Comparison of ENCODE assay signal across 11 cellular contexts in genomic region chr22:20423636-20424511, GRCh38. TPM values are rescaled to one million over a fixed set of nuclear protein-coding genes. Genes with fewer than 3 reads are reported as not detected.
DNase-seq lines count a peak whose midpoint lies in the region; ATAC-seq, FAIRE-seq and TF ChIP-seq lines count a peak whose summit lies in the region.
"Had no signal": no experiment of that assay in that cellular context is flagged by ENCODE, and none has a peak within 500 bp of the region (broad histone marks: within the 10 kb centered on the region; RNA-seq: fewer than 3 reads in every experiment).

No MANE protein-coding gene starts in this region.

- CTCF ChIA-PET in HepG2 (lab: Yijun Ruan, JAX; ENCODE audit: low intra/inter-chr PET ratio, low total read pairs), result no interaction called here

- H3K36me3 ChIP-seq in HepG2 (replicated peaks in 1 of 2; ENCODE audit: control insufficient read depth in 1 of 2, insufficient read depth in 2 of 2, low read length in 2 of 2) (peaks cover 0 to 10% of the 10 kb centered on the region in 2 experiments; a peak in 3 of 5 replicates), right lobe of liver (no peaks in the 10 kb centered on the region)

- ATAC-seq in HepG2, result peak; percentile 39
- ATAC-seq in right lobe of liver, result no peak
- ATAC-seq in HG02938 (IDR thresholded peaks at IDR 0.05; ENCODE audit: unreplicated experiment), result no peak
- no peak for ATAC-seq in HG03045 (IDR thresholded peaks at IDR 0.05; ENCODE audit: unreplicated experiment)
- ATAC-seq in HG03432 (IDR thresholded peaks at IDR 0.05; ENCODE audit: unreplicated experiment), result no peak

- TF ChIP-seq EP300 in HepG2 (IDR thresholded peaks at IDR 0.05; ENCODE audit: low read depth in 2 of 2, low read length in 2 of 2) (no peak), HepG2 (CRISPR knock-in tag; IDR thresholded peaks at IDR 0.05; ENCODE audit: borderline replicate concordance) (no peak)

- BruUV-seq in HepG2 (replicated peaks; lab: Mats Ljungman, UMichigan), result no TSS peak

- H3K27me3 ChIP-seq in HepG2 (ENCODE audit: control insufficient read depth in 1 of 2, insufficient read depth in 2 of 2, low read length in 2 of 2) (no peaks in the 10 kb centered on the region; a peak in 2 of 5 replicates), right lobe of liver (no peaks in the 10 kb centered on the region)

- no peak for TF ChIP-seq RAD21 in HepG2 (CRISPR knock-in tag; IDR thresholded peaks at IDR 0.05)

- H3K4me2 ChIP-seq in HepG2 (ENCODE audit: low read depth, low read length), result peak overlapping the region; percentile 57

- WGBS in HepG2 (ENCODE audit: low lambda C conversion rate), result 70% methylated on average over 10 of the region's 35 CpGs
- WGBS in right lobe of liver (ENCODE audit: insufficient coverage, low coverage, low lambda C conversion rate, missing lambda C conversion rate), result 59% methylated on average over 10 of the region's 35 CpGs

- H3K27ac ChIP-seq in HepG2 (ENCODE audit: extremely low read length, insufficient read depth, low read length), result no peak overlapping the region
- no peak overlapping the region for H3K27ac ChIP-seq in right lobe of liver

- no peak overlapping the region for H2AFZ ChIP-seq in HepG2 (ENCODE audit: low read length)

- no peaks in the 10 kb centered on the region for H3K79me2 ChIP-seq in HepG2 (ENCODE audit: insufficient read depth, low read length)

- peak overlapping the region; percentile 50 for H3K4me3 Mint-ChIP-seq in glutamatergic neuron (ENCODE audit: unreplicated experiment)
- H3K4me3 Mint-ChIP-seq in neural crest cell, result peak overlapping the region; percentile 54
- H3K4me3 Mint-ChIP-seq: stimulated activated naive CD8-positive, alpha-beta T cell treated with anti-CD3 and anti-CD28 coated beads, Interleukin-15, Interleukin-2, amounts not matched to agents 100 ng/mL and 50 ng/mL, for 24 hours had no signal

- intact Hi-C loops in HepG2 (cut with micrococcal nuclease; ENCODE audit: unreplicated experiment), result loop anchor here (10.0 kb wide), 1 partner anchor 71 kb away; the partner anchor contains the start of gene KLHL22
- intact Hi-C loops in right lobe of liver (cut with DNase I), result loop anchor here in 1 of 2 donors (5.0 kb wide), 1 partner anchor 33 kb away; no protein-coding TSS in a partner anchor

- in situ Hi-C loops in HepG2 (cut with HindIII; ENCODE audit: extremely low pct_ligation_motif_present, low pct_unique_long_range_greater_than_20kb), result loop anchor here (5.0 kb wide), 1 partner anchor 33 kb away; no protein-coding TSS in a partner anchor

- TF ChIP-seq POLR2A in HepG2 (IDR thresholded peaks at IDR 0.05; ENCODE audit: insufficient read depth in 1 of 2, low read depth in 2 of 2, low read length in 2 of 2) (0 out of 4 replicates have a peak, but pooled peaks of 1 of the 2 experiments have one; percentile 0), right lobe of liver (IDR thresholded peaks at IDR 0.05) (no peak)

- H3K27me3 Mint-ChIP-seq in glutamatergic neuron (ENCODE audit: unreplicated experiment), result peaks cover 16% of the 10 kb centered on the region
- H3K27me3 Mint-ChIP-seq in neural crest cell (ENCODE audit: low read depth), result peaks cover 4% of the 10 kb centered on the region

- H3K4me3 ChIP-seq in HepG2 (replicated peaks in 1 of 3; ENCODE audit: insufficient read depth in 1 of 3, low read depth in 2 of 3, low read length in 3 of 3), result peak overlapping the region in 1 of 3 experiments; percentile 49; a peak in 2 of 6 replicates
- no peak overlapping the region for H3K4me3 ChIP-seq in right lobe of liver

- H3K36me3 Mint-ChIP-seq in glutamatergic neuron (ENCODE audit: unreplicated experiment) (peaks cover 4% of the 10 kb centered on the region), neural crest cell (ENCODE audit: low read depth) (peaks cover 7% of the 10 kb centered on the region)

- peaks cover 48% of the 10 kb centered on the region for H3K4me1 ChIP-seq in HepG2 (ENCODE audit: insufficient read depth, low read length)
- peaks cover 0 to 15% (median 0%) of the 10 kb centered on the region in 4 donors for H3K4me1 ChIP-seq in right lobe of liver

- H3K9ac ChIP-seq in HepG2 (ENCODE audit: insufficient read depth, low read depth, low read length), result no peak overlapping the region

- H3K9me3 ChIP-seq in HepG2 (ENCODE audit: low read length) (no peaks in the 10 kb centered on the region), right lobe of liver (no peaks in the 10 kb centered on the region)

- DNase-seq in HepG2 (ENCODE audit: low spot score) (peak; percentile 23), right lobe of liver (no peak), glutamatergic neuron (peak; percentile 48), neural crest cell (ENCODE audit: low read depth, low spot score) (peak; percentile 53)
- DNase-seq in stimulated activated naive CD4-positive, alpha-beta T cell (lab: John Stamatoyannopoulos, UW), result no peak
- DNase-seq: NCI-H1092 had no signal

- TF ChIP-seq CTCF in HepG2 (CRISPR knock-in tag; IDR thresholded peaks at IDR 0.05) (no peak; the same call in 1 of the 2 replicates), right lobe of liver (IDR thresholded peaks at IDR 0.05) (no peak), glutamatergic neuron (IDR thresholded peaks at IDR 0.05; ENCODE audit: partially characterized antibody, unreplicated experiment) (no peak), neural crest cell (conservative IDR thresholded peaks at IDR 0.05) (no peak)

- H4K20me1 ChIP-seq in HepG2 (ENCODE audit: insufficient read depth, low read length), result no peaks in the 10 kb centered on the region

- H3K27ac Mint-ChIP-seq in glutamatergic neuron (ENCODE audit: unreplicated experiment) (peak overlapping the region; percentile 70), neural crest cell (ENCODE audit: unreplicated experiment) (peak overlapping the region; percentile 89)
- H3K27ac Mint-ChIP-seq: stimulated activated naive CD8-positive, alpha-beta T cell treated with anti-CD3 and anti-CD28 coated beads, Interleukin-15, Interleukin-2, amounts not matched to agents 100 ng/mL and 50 ng/mL, for 24 hours had no signal

- H3K4me1 Mint-ChIP-seq in glutamatergic neuron (ENCODE audit: low read depth, unreplicated experiment) (peaks cover 2% of the 10 kb centered on the region), neural crest cell (peaks cover 19% of the 10 kb centered on the region)

- FAIRE-seq in HepG2 (lab: Jason Lieb, UNC), result no peak
- FAIRE-seq: bronchial epithelial cell had no signal

- H3K9me3 Mint-ChIP-seq in glutamatergic neuron (ENCODE audit: unreplicated experiment) (peaks cover 6% of the 10 kb centered on the region), neural crest cell (no peaks in the 10 kb centered on the region)
- H3K9me3 Mint-ChIP-seq: stimulated activated naive CD8-positive, alpha-beta T cell treated with anti-CD3 and anti-CD28 coated beads, Interleukin-15, Interleukin-2, amounts not matched to agents 100 ng/mL and 50 ng/mL, for 24 hours had no signal

- POLR2A ChIA-PET in HepG2 (lab: Yijun Ruan, JAX), result no interaction called here

RNA-seq across cellular contexts. Expression of gene SCARF2, which starts 13.8 kb away (rescaled TPM):
- 1.4 and 3.3 TPM in 2 replicates for total RNA-seq in HepG2 (2016; rRNA removed; fragmentation: Illumina TruSeq; extraction: Trizol)
- 0.91 and 1.2 TPM in 2 replicates for total RNA-seq in HepG2 (2016; cell fraction: cytosol; rRNA removed; fragmentation: Illumina TruSeq; extraction: Trizol; ENCODE audit: low read depth)
- total RNA-seq in HepG2 (2016; cell fraction: insoluble cytoplasmic fraction; rRNA removed; fragmentation: Illumina TruSeq; extraction: Trizol), result 1.2 and 3.8 TPM in 2 replicates
- 3.2 and 3.6 TPM in 2 replicates for total RNA-seq in HepG2 (2016; cell fraction: membrane; rRNA removed; fragmentation: Illumina TruSeq; extraction: Trizol)
- total RNA-seq in HepG2 (2016; cell fraction: nucleus; rRNA removed; fragmentation: Illumina TruSeq; extraction: Trizol), result 3.9 and 5.7 TPM in 2 replicates
- 6.2 and 6.9 TPM in 2 replicates for polyA plus RNA-seq in HepG2 (2011; rRNA removed)
- 3.9 and 8.3 TPM in 2 replicates for polyA plus RNA-seq in HepG2 (2011; cell fraction: cytosol; rRNA removed)
- 27.6 and 34.9 TPM in 2 replicates for polyA plus RNA-seq in HepG2 (2011; cell fraction: nucleus; rRNA removed)
- polyA plus RNA-seq in HepG2 (2012), result 3.1 and 5.3 TPM in 2 replicates
- polyA plus RNA-seq in HepG2 (2016; cell fraction: cytosol; fragmentation: Illumina TruSeq; extraction: Trizol; ENCODE audit: low read depth), result 1.2 and 1.4 TPM in 2 replicates
- 1.7 and 2.6 TPM in 2 replicates for polyA plus RNA-seq in HepG2 (2016; cell fraction: insoluble cytoplasmic fraction; fragmentation: Illumina TruSeq; extraction: Trizol; ENCODE audit: low read depth)
- polyA plus RNA-seq in HepG2 (2016; cell fraction: membrane; fragmentation: Illumina TruSeq; extraction: Trizol; ENCODE audit: low read depth), result 2.8 and 3.9 TPM in 2 replicates
- 11.7 and 16.2 TPM in 2 replicates for polyA plus RNA-seq in HepG2 (2016; cell fraction: nucleus; fragmentation: Illumina TruSeq; extraction: Trizol; ENCODE audit: insufficient read depth, low read depth)
- 0.14 and 12.4 TPM in 2 replicates for polyA minus RNA-seq in HepG2 (2011; rRNA and poly(A)+ RNA removed; ENCODE audit: low replicate concordance)
- polyA minus RNA-seq in HepG2 (2011; cell fraction: cytosol; rRNA and poly(A)+ RNA removed), result 6.0 and 7.1 TPM in 2 replicates
- 3.1 and 4.7 TPM in 2 replicates for polyA minus RNA-seq in HepG2 (2011; cell fraction: nucleus; rRNA and poly(A)+ RNA removed)
- total RNA-seq in right lobe of liver, result 1 to 10 TPM; 1.1 to 3.4 (median 1.8) TPM
- total RNA-seq in glutamatergic neuron (ENCODE audit: unreplicated experiment), result 3.4 TPM
- 23.1 and 23.4 TPM in 2 replicates for total RNA-seq in neural crest cell

RNA-seq across cellular contexts. Expression of gene ZNF74, which starts 29.9 kb away (rescaled TPM):
- total RNA-seq in HepG2 (2016; rRNA removed; fragmentation: Illumina TruSeq; extraction: Trizol) (7.4 and 9.1 TPM in 2 replicates), right lobe of liver (1 to 10 TPM; 3.2 to 6.6 (median 3.4) TPM), glutamatergic neuron (ENCODE audit: unreplicated experiment) (50.3 TPM), neural crest cell (54.2 and 55.1 TPM in 2 replicates)
- total RNA-seq in HepG2 (2016; cell fraction: cytosol; rRNA removed; fragmentation: Illumina TruSeq; extraction: Trizol; ENCODE audit: low read depth), result 2.3 and 2.6 TPM in 2 replicates
- total RNA-seq in HepG2 (2016; cell fraction: insoluble cytoplasmic fraction; rRNA removed; fragmentation: Illumina TruSeq; extraction: Trizol), result 7.5 and 8.7 TPM in 2 replicates
- 6.5 and 7.6 TPM in 2 replicates for total RNA-seq in HepG2 (2016; cell fraction: membrane; rRNA removed; fragmentation: Illumina TruSeq; extraction: Trizol)
- 5.6 and 6.4 TPM in 2 replicates for total RNA-seq in HepG2 (2016; cell fraction: nucleus; rRNA removed; fragmentation: Illumina TruSeq; extraction: Trizol)
- 6.3 and 8.0 TPM in 2 replicates for polyA plus RNA-seq in HepG2 (2011; rRNA removed)
- 6.8 and 8.8 TPM in 2 replicates for polyA plus RNA-seq in HepG2 (2011; cell fraction: cytosol; rRNA removed)
- polyA plus RNA-seq in HepG2 (2011; cell fraction: nucleus; rRNA removed), result 11.9 and 12.4 TPM in 2 replicates
- polyA plus RNA-seq in HepG2 (2012), result 4.3 and 6.4 TPM in 2 replicates
- polyA plus RNA-seq in HepG2 (2016; cell fraction: cytosol; fragmentation: Illumina TruSeq; extraction: Trizol; ENCODE audit: low read depth), result 0.99 and 1.6 TPM in 2 replicates
- 7.3 and 8.1 TPM in 2 replicates for polyA plus RNA-seq in HepG2 (2016; cell fraction: insoluble cytoplasmic fraction; fragmentation: Illumina TruSeq; extraction: Trizol; ENCODE audit: low read depth)
- 3.6 and 4.5 TPM in 2 replicates for polyA plus RNA-seq in HepG2 (2016; cell fraction: membrane; fragmentation: Illumina TruSeq; extraction: Trizol; ENCODE audit: low read depth)
- polyA plus RNA-seq in HepG2 (2016; cell fraction: nucleus; fragmentation: Illumina TruSeq; extraction: Trizol; ENCODE audit: insufficient read depth, low read depth), result 13.8 and 14.4 TPM in 2 replicates
- 6.5 and 20.0 TPM in 2 replicates for polyA minus RNA-seq in HepG2 (2011; rRNA and poly(A)+ RNA removed; ENCODE audit: low replicate concordance)
- polyA minus RNA-seq in HepG2 (2011; cell fraction: cytosol; rRNA and poly(A)+ RNA removed), result 7.4 and 8.5 TPM in 2 replicates
- polyA minus RNA-seq in HepG2 (2011; cell fraction: nucleus; rRNA and poly(A)+ RNA removed), result 3.9 and 4.2 TPM in 2 replicates

Comparison
In these comparisons a context has a peak if more than half of its experiments do, and no peak if none do; other contexts are left out.
1. DNase-seq: peak in HepG2 (single experiment), glutamatergic neuron (single experiment) and neural crest cell (single experiment); none in right lobe of liver (0 of 3) and stimulated activated naive CD4-positive, alpha-beta T cell (0 of 6).